ENCODE assay signal across 20 cellular contexts in genomic region chr15:50452927-50453326, GRCh38. TPM values are rescaled to one million over a fixed set of nuclear protein-coding genes. Genes with fewer than 3 reads are reported as not detected.
DNase-seq lines count a peak whose midpoint lies in the region; TF ChIP-seq lines count a peak whose summit lies in the region.
"Had no signal": no experiment of that assay in that cellular context is flagged by ENCODE, and none has a peak within 500 bp of the region (broad histone marks: within the 10 kb centered on the region; RNA-seq: fewer than 3 reads in every experiment).

No MANE protein-coding gene starts in this region.

- no peak overlapping the region for H3K27ac ChIP-seq in ascending aorta
- H3K27ac ChIP-seq: C4-2B, prostate gland, thoracic aorta had no signal

- TF ChIP-seq CTCF in AG10803 (conservative IDR thresholded peaks at IDR 0.05; ENCODE audit: low read length) = no peak
- no peak for TF ChIP-seq CTCF in NB4 (IDR thresholded peaks at IDR 0.05; ENCODE audit: low read depth, low read length)
- TF ChIP-seq CTCF in chondrocyte (IDR thresholded peaks at IDR 0.05) = no peak
- no peak for TF ChIP-seq CTCF in ascending aorta (IDR thresholded peaks at IDR 0.05)

- H3K9me3 Mint-ChIP-seq in chondrocyte (ENCODE audit: low read depth) = no peaks in the 10 kb centered on the region
- H3K9me3 Mint-ChIP-seq: activated T-cell treated with anti-CD3 and anti-CD28 coated beads, Interleukin-2, amount 50 U/mL, for 4 hours; nephron progenitor cell had no signal

- H3K27me3 Mint-ChIP-seq in chondrocyte (ENCODE audit: low read depth) = no peaks in the 10 kb centered on the region
- H3K27me3 Mint-ChIP-seq: brain had no signal

- H3K4me3 ChIP-seq in AG10803 (ENCODE audit: low read length) (no peak overlapping the region), NB4 (ENCODE audit: low read depth, low read length) (no peak overlapping the region), ascending aorta (no peak overlapping the region)
- H3K4me3 ChIP-seq: prostate gland, thoracic aorta had no signal

- no peak for TF ChIP-seq POLR2A in NB4 (IDR thresholded peaks at IDR 0.05; ENCODE audit: extremely low read depth, insufficient read length)

- H3K36me3 ChIP-seq in ascending aorta = peaks cover 28 to 49% of the 10 kb centered on the region in 2 donors
- H3K36me3 ChIP-seq: prostate gland had no signal

- H3K4me1 ChIP-seq in ascending aorta = no peaks in the 10 kb centered on the region
- H3K4me1 ChIP-seq: prostate gland had no signal

- H3K27ac Mint-ChIP-seq in chondrocyte (ENCODE audit: unreplicated experiment) = no peak overlapping the region
- H3K27ac Mint-ChIP-seq: nephron progenitor cell had no signal

- H3K27me3 ChIP-seq in ascending aorta = no peaks in the 10 kb centered on the region

- H3K4me1 Mint-ChIP-seq in chondrocyte (ENCODE audit: low read depth) = peaks cover 13% of the 10 kb centered on the region
- H3K4me1 Mint-ChIP-seq: brain, nephron progenitor cell had no signal

- intact Hi-C loops in ascending aorta (cut with DNase I) = no loop called here

- peak; percentile 12 for DNase-seq in AG08395 (ENCODE audit: low spot score)
- peak; percentile 80 for DNase-seq in AG10803 (ENCODE audit: low read depth)
- DNase-seq in NB4 (ENCODE audit: low read depth) = peak; percentile 7
- DNase-seq in fibroblast of the conjunctiva (ENCODE audit: low read depth) = peak; percentile 13
- DNase-seq in chondrocyte (ENCODE audit: low spot score) = no peak
- no peak for DNase-seq in putamen (ENCODE audit: low spot score)
- DNase-seq in ascending aorta (ENCODE audit: low spot score in 2 of 2) = no peak
- DNase-seq: activated CD4-positive, alpha-beta T cell treated with anti-CD3 and anti-CD28 coated beads, Interleukin-2, amount 50 U/mL, for 4 hours; activated naive CD4-positive, alpha-beta T cell treated with anti-CD3 and anti-CD28 coated beads, Interleukin-2, amount 50 U/mL, for 16 hours; activated T-cell treated with anti-CD3 and anti-CD28 coated beads, Interleukin-2, amount 50 U/mL, for 4 hours; cortex of kidney; DMS79 treated with DMSO at 0.1 percent for 48 hours; MM.1S; NCI-H2029 treated with DMSO at 0.1 percent for 48 hours; NCI-H526; nephron progenitor cell had no signal

- peaks cover 15% of the 10 kb centered on the region for H3K36me3 Mint-ChIP-seq in chondrocyte (ENCODE audit: low read depth)

- H3K4me3 Mint-ChIP-seq in chondrocyte (ENCODE audit: unreplicated experiment) = no peak overlapping the region
- H3K4me3 Mint-ChIP-seq: activated T-cell treated with anti-CD3 and anti-CD28 coated beads, Interleukin-2, amount 50 U/mL, for 4 hours; brain; nephron progenitor cell had no signal

- no peaks in the 10 kb centered on the region for H3K9me3 ChIP-seq in ascending aorta
- H3K9me3 ChIP-seq: prostate gland, thoracic aorta had no signal

RNA-seq across cellular contexts. Expression of gene USP8, which starts 28.7 kb away (rescaled TPM):
- 43.7 to 53.7 TPM (median 43.7 TPM) in 3 replicates for total RNA-seq in chondrocyte
- total RNA-seq in ascending aorta = 34.5 TPM

Comparison
In these comparisons a context has a peak if more than half of its experiments do, and no peak if none do; other contexts are left out.
1. DNase-seq: peak in AG08395 (single experiment), AG10803 (single experiment), NB4 (single experiment) and fibroblast of the conjunctiva (single experiment); none in chondrocyte (single experiment), putamen (single experiment) and ascending aorta (0 of 2).